ENCODE assay signal across 1 cellular context in genomic region chr11:629237-629583, GRCh38.
TF ChIP-seq lines count a peak whose summit lies in the region.

No MANE protein-coding gene starts in this region.

TF ChIP-seq in SK-N-SH, 30 proteins besides CTCF, POLR2A, EP300 and RAD21:
- TF ChIP-seq FOXM1 (IDR thresholded peaks at IDR 0.05; ENCODE audit: low read depth) (no peak), ELF1 (IDR thresholded peaks at IDR 0.05) (no peak), GATA2 (CRISPR knock-in tag; IDR thresholded peaks at IDR 0.05) (no peak), NFIC (IDR thresholded peaks at IDR 0.05; ENCODE audit: borderline replicate concordance) (no peak), MAX (IDR thresholded peaks at IDR 0.05; ENCODE audit: low read depth) (no peak), TCF12 (IDR thresholded peaks at IDR 0.05) (no peak), NRF1 (IDR thresholded peaks at IDR 0.05; ENCODE audit: low read depth, low read length) (no peak), ZBTB33 (IDR thresholded peaks at IDR 0.05; ENCODE audit: borderline replicate concordance, low read depth) (no peak), TEAD4 (IDR thresholded peaks at IDR 0.05; ENCODE audit: borderline replicate concordance, insufficient read depth) (no peak), TAF1 (IDR thresholded peaks at IDR 0.05; ENCODE audit: borderline replicate concordance, low read depth, low read length) (no peak), GABPA (IDR thresholded peaks at IDR 0.05; ENCODE audit: low read depth) (no peak), RXRA (IDR thresholded peaks at IDR 0.05; ENCODE audit: borderline replicate concordance, low read depth) (no peak)
